In genomic region chr19:48332662-48333466, GRCh38 we compare ENCODE assay signal across 8 cellular contexts. TPM values are rescaled to one million over a fixed set of nuclear protein-coding genes. Genes with fewer than 3 reads are reported as not detected.
DNase-seq lines count a peak whose midpoint lies in the region; ATAC-seq, FAIRE-seq and TF ChIP-seq lines count a peak whose summit lies in the region.

No MANE protein-coding gene starts in this region.

- H3K4me3 ChIP-seq in heart right ventricle: peak overlapping the region in 9 of 10 donors; percentile 31 to 67 (median 54)
- peak overlapping the region; percentile 33 to 61 (median 48) for H3K4me3 ChIP-seq in upper lobe of left lung

- H3K4me1 ChIP-seq in heart right ventricle (peaks cover 10 to 65% (median 32%) of the 10 kb centered on the region in 9 donors), upper lobe of left lung (peaks cover 36 to 59% (median 45%) of the 10 kb centered on the region in 4 donors)

- H3K27me3 ChIP-seq in heart right ventricle: no peaks in the 10 kb centered on the region
- no peaks in the 10 kb centered on the region for H3K27me3 ChIP-seq in upper lobe of left lung

- H3K27ac ChIP-seq in heart right ventricle (peak overlapping the region; percentile 64 to 94 (median 85)), upper lobe of left lung (peak overlapping the region; percentile 84 to 95 (median 93))

- DNase-seq in GM12891 (ENCODE audit: insufficient read length, low spot score) (peak; percentile 86), NCI-H1417 (lab: John Stamatoyannopoulos, UW) (peak; percentile 95 to 100 (median 100)), T follicular helper cell (ENCODE audit: low read depth) (peak; percentile 94), amniotic epithelial cell (ENCODE audit: low read depth) (peak; percentile 99), heart right ventricle (peak; percentile 86 to 92), posterior vena cava (ENCODE audit: low spot score) (peak; percentile 94), upper lobe of left lung (peak; percentile 80 to 97)

- intact Hi-C loops in heart right ventricle (cut with DNase I): loop anchor here in 1 of 10 donors (1.0 to 2.0 kb wide), 2 partner anchors 12 to 62 kb away; partner anchors contain the start of gene ZNF114
- intact Hi-C loops in posterior vena cava (cut with DNase I): loop anchor here in 1 of 2 donors (5.0 kb wide), 1 partner anchor 1091 kb away; no protein-coding TSS in a partner anchor

- H3K36me3 ChIP-seq in heart right ventricle: peaks cover 0 to 42% (median 0%) of the 10 kb centered on the region in 9 donors
- peaks cover 0 to 27% (median 4%) of the 10 kb centered on the region in 4 donors for H3K36me3 ChIP-seq in upper lobe of left lung

- TF ChIP-seq CTCF in heart right ventricle (IDR thresholded peaks at IDR 0.05) (no peak), upper lobe of left lung (IDR thresholded peaks at IDR 0.05) (no peak)

- TF ChIP-seq POLR2A in GM12891 (IDR thresholded peaks at IDR 0.05; ENCODE audit: low read depth, low read length): 0 out of 2 replicates have a peak, but pooled peaks have one; percentile 4
- peak in 3 of 4 donors; percentile 13 to 75 (median 45) for TF ChIP-seq POLR2A in upper lobe of left lung (IDR thresholded peaks at IDR 0.05)

- FAIRE-seq in GM12891 (lab: Jason Lieb, UNC): peak; percentile 99

- H3K9me3 ChIP-seq in heart right ventricle (peaks cover 0 to 8% (median 0%) of the 10 kb centered on the region in 11 donors), upper lobe of left lung (no peaks in the 10 kb centered on the region)

- ATAC-seq in HG02763 (IDR thresholded peaks at IDR 0.05; ENCODE audit: unreplicated experiment): peak; percentile 57
- ATAC-seq in heart right ventricle: peak; percentile 72 to 85 (median 82)
- ATAC-seq in upper lobe of left lung (ENCODE audit: low FRiP score in 2 of 2): peak; percentile 89 to 94

- WGBS in heart right ventricle, 2 donors: 0 to 2% methylated on average over 25 of the region's 25 CpGs
- 2 to 3% methylated on average over 9 to 25 of the region's 25 CpGs for WGBS in upper lobe of left lung, 2 donors

- no peak for TF ChIP-seq EP300 in upper lobe of left lung (IDR thresholded peaks at IDR 0.05)

TF ChIP-seq in GM12891, 5 proteins besides CTCF, POLR2A, EP300 and RAD21:
- no peak for TF ChIP-seq POU2F2 (IDR thresholded peaks at IDR 0.05; ENCODE audit: low read depth, low read length)
- no peak for TF ChIP-seq POLR2AphosphoS5 (IDR thresholded peaks at IDR 0.05; ENCODE audit: low read depth, low read length)
- TF ChIP-seq PAX5 (IDR thresholded peaks at IDR 0.05; ENCODE audit: insufficient read depth, low read length, severe bottlenecking): no peak
- no peak for TF ChIP-seq SPI1 (IDR thresholded peaks at IDR 0.05; ENCODE audit: low read depth, low read length)
- TF ChIP-seq TAF1 (IDR thresholded peaks at IDR 0.05; ENCODE audit: low read depth, low read length): no peak

RNA-seq across cellular contexts. Expression of gene EMP3, which starts 7.5 kb away (rescaled TPM):
- 96.4 TPM for polyA plus RNA-seq in GM12891 (2012; ENCODE audit: low read depth, missing spikeins)
- total RNA-seq in heart right ventricle (100 to 1,000 TPM in 1 of 10 donors, 10 to 100 TPM in 9; 18.8 to 119 (median 32.8) TPM), posterior vena cava (100 to 1,000 TPM; 120 to 297 TPM), upper lobe of left lung (100 to 1,000 TPM in 2 of 6 donors, 10 to 100 TPM in 4; 38.8 to 173 (median 75.1) TPM)
- 100 to 1,000 TPM; 116 to 124 TPM for polyA plus RNA-seq in heart right ventricle

RNA-seq across cellular contexts. Expression of gene TMEM143, which starts 30.9 kb away (rescaled TPM):
- polyA plus RNA-seq in GM12891 (2012; ENCODE audit: low read depth, missing spikeins): 11.0 TPM
- total RNA-seq in heart right ventricle: 100 to 1,000 TPM in 1 of 10 donors, 10 to 100 TPM in 9; 51.8 to 110 (median 89.5) TPM
- polyA plus RNA-seq in heart right ventricle: 10 to 100 TPM in 1 of 2 donors, 1 to 10 TPM in 1; 9.7 to 48.1 TPM
- 1 to 10 TPM; 5.0 to 6.3 TPM for total RNA-seq in posterior vena cava
- 10 to 100 TPM in 4 of 6 donors, 1 to 10 TPM in 2; 4.7 to 34.6 (median 16.6) TPM for total RNA-seq in upper lobe of left lung

RNA-seq across cellular contexts. Expression of gene SYNGR4, which starts 31.3 kb away (rescaled TPM):
- polyA plus RNA-seq in GM12891 (2012; ENCODE audit: low read depth, missing spikeins): 0.18 TPM
- total RNA-seq in heart right ventricle (not detected), posterior vena cava (not detected), upper lobe of left lung (not detected)
- polyA plus RNA-seq in heart right ventricle: not detected

RNA-seq across cellular contexts. Expression of gene KDELR1, which starts 58.5 kb away (rescaled TPM):
- polyA plus RNA-seq in GM12891 (2012; ENCODE audit: low read depth, missing spikeins): 42.8 TPM
- 10 to 100 TPM; 63.2 to 95.2 (median 73.2) TPM for total RNA-seq in heart right ventricle
- polyA plus RNA-seq in heart right ventricle: 10 to 100 TPM; 55.1 to 96.0 TPM
- total RNA-seq in posterior vena cava: 100 to 1,000 TPM in 1 of 2 donors, 10 to 100 TPM in 1; 94.6 to 111 TPM
- total RNA-seq in upper lobe of left lung: 100 to 1,000 TPM in 2 of 6 donors, 10 to 100 TPM in 4; 44.6 to 141 (median 96.8) TPM

Comparison
In these comparisons a context has a peak if more than half of its experiments do, and no peak if none do; other contexts are left out.
1. Peak in every context shown above with its lines: DNase-seq, ATAC-seq, H3K4me3 ChIP-seq and H3K27ac ChIP-seq.